21 cellular contexts compared by ENCODE assay signal in the genomic region with DNA sequence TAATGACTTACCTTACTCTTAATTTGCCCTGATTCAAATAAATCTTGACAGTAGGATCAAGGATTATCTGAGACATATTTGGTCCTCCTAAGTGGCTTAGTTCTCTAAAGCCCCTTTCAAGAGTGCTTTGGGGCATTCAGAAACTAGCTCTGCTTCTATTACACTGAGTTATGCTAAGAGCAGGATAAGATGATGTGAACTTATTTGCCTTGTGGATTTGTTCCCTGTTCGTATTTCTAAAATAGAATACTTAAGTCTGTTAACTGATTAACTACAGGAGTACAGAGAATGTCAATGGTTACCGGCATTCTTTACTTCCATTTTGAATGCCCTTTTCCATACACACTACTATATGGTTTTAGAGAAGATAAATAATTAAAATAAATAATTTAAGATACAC.
"Had no signal": no experiment of that assay in that cellular context is flagged by ENCODE, and none has a peak within 500 bp of the region (broad histone marks: within the 10 kb centered on the region; RNA-seq: fewer than 3 reads in every experiment).

No MANE protein-coding gene starts in this region.

- H3K4me3 ChIP-seq: dorsolateral prefrontal cortex, ovary, smooth muscle cell, stomach, testis, tibial artery, uterus had no signal

- H3K36me3 ChIP-seq: ovary, stomach, tibial artery, uterus had no signal

- ATAC-seq: left lobe of liver; natural killer cell; sciatic nerve; stimulated activated effector memory CD8-positive, alpha-beta T cell treated with anti-CD3 and anti-CD28 coated beads, Interleukin-12 subunit alpha, Interleukin-12 subunit beta, amount 100 ng/mL, for 72 hours had no signal

- H3K9me3 ChIP-seq: ovary, testis, uterus had no signal

- H3K27ac ChIP-seq: ovary, stomach, testis, tibial artery, uterus had no signal

- H3K27me3 ChIP-seq: ovary, stomach, testis, tibial artery, uterus had no signal

- DNase-seq: cerebellar nuclear complex; dorsolateral prefrontal cortex; effector CD4-positive, alpha-beta T cell; hypothalamus; immature natural killer cell; islet precursor cell; natural killer cell; occipital lobe; ovary; retina; stimulated activated CD4-positive, alpha-beta T cell treated with anti-CD3 and anti-CD28 coated beads, Interleukin-2, amount 100 ng/mL, for 24 hours; stimulated activated CD4-positive, alpha-beta T cell treated with anti-CD3 and anti-CD28 coated beads, Interleukin-4, amount 100 ng/mL, for 24 hours; stimulated activated naive CD4-positive, alpha-beta T cell treated with Interleukin-2 at 50 U/mL for 16 hours; stomach; testis; tibial artery; uterus had no signal

- H3K4me1 ChIP-seq: stomach, testis, uterus had no signal
